In the genomic region with DNA sequence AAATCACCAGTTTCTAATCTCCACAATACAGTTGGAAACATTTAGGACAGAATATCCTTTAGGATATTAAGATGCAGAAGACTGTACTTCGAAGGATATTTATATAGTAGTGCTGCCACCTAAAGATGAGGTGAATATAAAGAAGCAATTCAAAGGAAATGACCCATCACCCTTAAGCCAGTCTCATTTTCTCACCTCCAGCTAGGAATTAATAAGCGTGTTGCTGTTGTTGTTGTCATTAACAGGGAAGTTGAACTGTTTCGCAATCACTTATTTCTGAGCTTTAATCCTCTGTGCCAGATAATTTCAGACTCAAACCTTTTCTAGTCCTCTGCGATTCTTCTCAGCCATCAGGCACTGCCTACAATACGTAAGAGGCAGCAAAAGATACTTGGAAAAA, we compare ENCODE assay signal across 11 cellular contexts. TPM values are rescaled to one million over a fixed set of nuclear protein-coding genes. Genes with fewer than 3 reads are reported as not detected.
DNase-seq lines count a peak whose midpoint lies in the region; ATAC-seq, FAIRE-seq and TF ChIP-seq lines count a peak whose summit lies in the region.
"Had no signal": no experiment of that assay in that cellular context is flagged by ENCODE, and none has a peak within 500 bp of the region (broad histone marks: within the 10 kb centered on the region; RNA-seq: fewer than 3 reads in every experiment).

No MANE protein-coding gene starts in this region.

- no peaks in the 10 kb centered on the region for H3K36me3 ChIP-seq in tibial artery

- H3K27me3 Mint-ChIP-seq in activated T-cell treated with anti-CD3 and anti-CD28 coated beads, Interleukin-2, amount 50 U/mL, for 24 hours, result peaks cover 4% of the 10 kb centered on the region

- H3K27ac ChIP-seq in tibial artery, result peak overlapping the region; percentile 99

- peaks cover 0 to 26% (median 15%) of the 10 kb centered on the region in 4 donors for H3K4me1 ChIP-seq in tibial artery

- FAIRE-seq in islet of Langerhans (lab: Jason Lieb, UNC), result peak; percentile 91
- FAIRE-seq: RCC 7860 had no signal

- peak overlapping the region; percentile 96 for H3K27ac Mint-ChIP-seq in activated T-cell treated with anti-CD3 and anti-CD28 coated beads, Interleukin-2, amount 50 U/mL, for 24 hours

- intact Hi-C loops in tibial artery (cut with DNase I; ENCODE audit: low total_unique reads), result loop anchor here (10.0 kb wide), 1 partner anchor 49 kb away; no protein-coding TSS in a partner anchor

- TF ChIP-seq CTCF in tibial artery (IDR thresholded peaks at IDR 0.05) (no peak), omental fat pad (IDR thresholded peaks at IDR 0.05) (no peak)

- no peak for DNase-seq in activated T-cell treated with anti-CD3 and anti-CD28 coated beads, Interleukin-2, amount 50 U/mL, for 24 hours
- DNase-seq in activated T-cell treated with anti-CD3 and anti-CD28 coated beads, Interleukin-2, amount 50 U/mL, for 1 hour, result no peak
- DNase-seq in SW480 (ENCODE audit: low spot score) (peak; percentile 28), tibial artery (no peak), SHP77 treated with DMSO at 0.1 percent for 48 hours (lab: John Stamatoyannopoulos, UW) (no peak), omental fat pad (ENCODE audit: low spot score) (no peak)
- DNase-seq: Kasumi-1; stimulated activated CD4-positive, alpha-beta T cell treated with anti-CD3 and anti-CD28 coated beads, Interleukin-1b, Interleukin-23, amount 100 ng/mL, for 48 hours had no signal

- H3K27me3 ChIP-seq in tibial artery, result no peaks in the 10 kb centered on the region

- H3K4me1 Mint-ChIP-seq in activated T-cell treated with anti-CD3 and anti-CD28 coated beads, Interleukin-2, amount 50 U/mL, for 24 hours (ENCODE audit: low read depth), result peaks cover 34% of the 10 kb centered on the region

- no peaks in the 10 kb centered on the region for H3K9me3 ChIP-seq in tibial artery

- no peak overlapping the region for H3K4me3 ChIP-seq in tibial artery

- ATAC-seq in HG03025 (IDR thresholded peaks at IDR 0.05; ENCODE audit: low FRiP score, unreplicated experiment) (no peak), omental fat pad (ENCODE audit: low FRiP score) (no peak)

- peaks cover 12% of the 10 kb centered on the region for H3K36me3 Mint-ChIP-seq in activated T-cell treated with anti-CD3 and anti-CD28 coated beads, Interleukin-2, amount 50 U/mL, for 24 hours (ENCODE audit: low read depth)

- H3K9me3 Mint-ChIP-seq in activated T-cell treated with anti-CD3 and anti-CD28 coated beads, Interleukin-2, amount 50 U/mL, for 24 hours, result no peaks in the 10 kb centered on the region

- no peak overlapping the region for H3K4me3 Mint-ChIP-seq in activated T-cell treated with anti-CD3 and anti-CD28 coated beads, Interleukin-2, amount 50 U/mL, for 24 hours

RNA-seq across cellular contexts. Expression of gene PURA, which starts 7.8 kb away (rescaled TPM):
- total RNA-seq in omental fat pad, result 10 to 100 TPM; 16.9 to 31.8 (median 24.3) TPM

RNA-seq across cellular contexts. Expression of gene IGIP, which starts 19.6 kb away (rescaled TPM):
- total RNA-seq in omental fat pad, result 10 to 100 TPM in 3 of 4 donors, 1 to 10 TPM in 1; 8.4 to 21.3 (median 16.8) TPM
